In genomic region chr1:191206808-191207207, GRCh38 we compare ENCODE assay signal across 18 cellular contexts.
DNase-seq lines count a peak whose midpoint lies in the region; ATAC-seq and TF ChIP-seq lines count a peak whose summit lies in the region.
"Had no signal": no experiment of that assay in that cellular context is flagged by ENCODE, and none has a peak within 500 bp of the region (broad histone marks: within the 10 kb centered on the region; RNA-seq: fewer than 3 reads in every experiment).

No MANE protein-coding gene starts in this region.

- peak; percentile 54 for DNase-seq in RKO (ENCODE audit: low spot score)
- peak; percentile 4 for DNase-seq in fibroblast of the aortic adventitia (ENCODE audit: low read depth)
- DNase-seq in superior temporal gyrus (ENCODE audit: extremely low spot score), result no peak
- no peak for DNase-seq in NCI-H1417 (lab: John Stamatoyannopoulos, UW)
- DNase-seq in NCI-H1048 (lab: John Stamatoyannopoulos, UW), result no peak
- DNase-seq: activated T-cell treated with anti-CD3 and anti-CD28 coated beads for 4 hours; amygdala; BE2C; effector CD4-positive, alpha-beta T cell; heart right ventricle; left ventricle myocardium inferior; natural killer cell; NCI-H524 had no signal

- H3K4me3 ChIP-seq in fibroblast of the aortic adventitia (ENCODE audit: low read depth, low read length), result no peak overlapping the region
- H3K4me3 ChIP-seq: heart right ventricle, left ventricle myocardium inferior had no signal

- ATAC-seq in GM18511 (IDR thresholded peaks at IDR 0.05; ENCODE audit: unreplicated experiment) (peak; percentile 49), HG03558 (IDR thresholded peaks at IDR 0.05; ENCODE audit: extremely low read depth, unreplicated experiment) (peak; percentile 44), HG02981 (IDR thresholded peaks at IDR 0.05; ENCODE audit: unreplicated experiment) (no peak)
- ATAC-seq: activated CD4-positive, CD25-positive, alpha-beta regulatory T cell treated with anti-CD3 and anti-CD28 coated beads, Interleukin-2, amount 50 U/mL, for 24 hours; heart right ventricle; natural killer cell; sciatic nerve had no signal

- no peak for TF ChIP-seq CTCF in fibroblast of the aortic adventitia (IDR thresholded peaks at IDR 0.05; ENCODE audit: insufficient read depth, low read length)

Comparison
In these comparisons a context has a peak if more than half of its experiments do, and no peak if none do; other contexts are left out.
1. DNase-seq: peak in RKO (single experiment) and fibroblast of the aortic adventitia (single experiment); none in superior temporal gyrus (single experiment), NCI-H1417 (0 of 3) and NCI-H1048 (single experiment).